Comparison of ENCODE assay signal across 8 cellular contexts in the genomic region with DNA sequence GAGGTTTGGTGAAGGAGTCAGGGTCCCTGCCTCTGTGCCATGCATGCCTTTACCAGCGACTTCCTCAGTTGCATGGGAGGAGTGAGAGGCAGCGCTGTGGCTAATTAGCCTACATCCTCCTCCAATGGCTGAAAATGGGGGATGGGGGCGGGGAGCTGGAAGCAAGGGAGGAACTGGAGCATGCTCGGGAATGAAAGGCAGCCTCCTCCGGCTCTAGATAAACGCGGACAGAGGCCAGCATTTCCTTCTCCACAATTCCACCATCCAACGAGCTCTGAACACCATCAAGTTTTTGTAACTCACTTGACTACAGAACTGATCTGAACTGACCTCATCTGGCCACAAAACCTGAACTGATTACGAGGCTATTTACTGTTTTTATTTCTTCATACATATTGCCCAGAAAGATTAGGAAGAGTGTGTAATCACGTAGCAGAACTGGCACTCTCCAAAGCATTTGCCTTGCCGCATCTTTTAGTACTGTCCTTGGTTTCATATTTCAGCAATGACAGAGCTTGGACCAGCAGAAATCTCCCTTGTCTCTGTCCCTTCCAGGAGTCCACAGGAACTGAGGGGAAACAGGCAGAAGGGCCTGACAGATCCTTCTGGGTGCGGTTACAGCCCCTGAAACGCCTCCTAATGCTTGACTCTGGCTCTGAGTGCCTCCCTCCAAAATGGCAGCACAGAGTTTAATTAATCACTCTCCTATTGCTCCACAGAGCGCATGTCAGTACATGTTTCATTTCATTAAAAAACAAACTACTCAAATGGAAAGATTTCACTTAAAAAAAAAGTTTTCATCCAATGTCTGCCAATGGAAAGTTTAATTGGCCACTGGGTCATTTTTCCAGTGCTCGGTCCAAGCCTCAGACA. TPM values are rescaled to one million over a fixed set of nuclear protein-coding genes. Genes with fewer than 3 reads are reported as not detected.
DNase-seq lines count a peak whose midpoint lies in the region; ATAC-seq and TF ChIP-seq lines count a peak whose summit lies in the region.

No MANE protein-coding gene starts in this region.

- H3K9me3 Mint-ChIP-seq in activated T-helper 17 cell treated with anti-CD3 and anti-CD28 coated beads, Interleukin-2, amount 50 U/mL, for 72 hours, result no peaks in the 10 kb centered on the region

- peaks cover 94% of the 10 kb centered on the region for H3K36me3 Mint-ChIP-seq in activated T-helper 17 cell treated with anti-CD3 and anti-CD28 coated beads, Interleukin-2, amount 50 U/mL, for 72 hours (ENCODE audit: low read depth)

- no peak for TF ChIP-seq CTCF in cardiac muscle cell (IDR thresholded peaks at IDR 0.05; ENCODE audit: low read depth, low read length)
- TF ChIP-seq CTCF in parathyroid adenoma (IDR thresholded peaks at IDR 0.05), result no peak

- H3K9ac ChIP-seq in parathyroid adenoma, result no peak overlapping the region

- H3K27me3 Mint-ChIP-seq in activated T-helper 17 cell treated with anti-CD3 and anti-CD28 coated beads, Interleukin-2, amount 50 U/mL, for 72 hours, result no peaks in the 10 kb centered on the region

- H3K4me1 ChIP-seq in cardiac muscle cell (ENCODE audit: low read depth) (peaks cover 30% of the 10 kb centered on the region), parathyroid adenoma (peaks cover 39% of the 10 kb centered on the region)

- ATAC-seq in activated T-helper 17 cell treated with anti-CD3 and anti-CD28 coated beads, Interleukin-2, amount 50 U/mL, for 72 hours (replicated peaks), result no peak
- ATAC-seq in GM19328 (IDR thresholded peaks at IDR 0.05; ENCODE audit: unreplicated experiment) (no peak), GM21360 (IDR thresholded peaks at IDR 0.05; ENCODE audit: unreplicated experiment) (no peak), HG02981 (IDR thresholded peaks at IDR 0.05; ENCODE audit: unreplicated experiment) (no peak)

- peak overlapping the region; percentile 68 for H3K27ac Mint-ChIP-seq in activated T-helper 17 cell treated with anti-CD3 and anti-CD28 coated beads, Interleukin-2, amount 50 U/mL, for 72 hours

- H3K4me3 Mint-ChIP-seq in activated T-helper 17 cell treated with anti-CD3 and anti-CD28 coated beads, Interleukin-2, amount 50 U/mL, for 72 hours, result no peak overlapping the region

- H3K4me1 Mint-ChIP-seq in activated T-helper 17 cell treated with anti-CD3 and anti-CD28 coated beads, Interleukin-2, amount 50 U/mL, for 72 hours, result no peaks in the 10 kb centered on the region

- H3K9me3 ChIP-seq in cardiac muscle cell (ENCODE audit: low read depth) (no peaks in the 10 kb centered on the region), parathyroid adenoma (ENCODE audit: control insufficient read depth, low read length) (no peaks in the 10 kb centered on the region)

- H3K27me3 ChIP-seq in cardiac muscle cell (no peaks in the 10 kb centered on the region), parathyroid adenoma (ENCODE audit: control insufficient read depth, insufficient read depth, low read length) (no peaks in the 10 kb centered on the region)

- no peaks in the 10 kb centered on the region for H3K36me3 ChIP-seq in cardiac muscle cell
- H3K36me3 ChIP-seq in parathyroid adenoma (ENCODE audit: control insufficient read depth, insufficient read depth, low read length), result no peaks in the 10 kb centered on the region

- H3K27ac ChIP-seq in cardiac muscle cell (peak overlapping the region; percentile 36), parathyroid adenoma (peak overlapping the region; percentile 83)

- H3K79me2 ChIP-seq in parathyroid adenoma, result no peaks in the 10 kb centered on the region

- H3K4me2 ChIP-seq in parathyroid adenoma (ENCODE audit: low read length), result no peak overlapping the region

- H3K4me3 ChIP-seq in cardiac muscle cell, result no peak overlapping the region
- no peak overlapping the region for H3K4me3 ChIP-seq in parathyroid adenoma (ENCODE audit: low read depth, low read length)

- DNase-seq in EL (peak; percentile 71), cardiac muscle cell (ENCODE audit: low read depth in 1 of 2, low spot score in 1 of 2) (peak; percentile 79 to 89), AG08396 (ENCODE audit: low spot score) (no peak)

- H2AFZ ChIP-seq in parathyroid adenoma, result peak overlapping the region; percentile 57

RNA-seq across cellular contexts. Expression of a gene that starts 58.2 kb away (rescaled TPM):
- 10 to 100 TPM; 36.5 to 63.6 TPM for total RNA-seq in activated T-helper 17 cell treated with anti-CD3 and anti-CD28 coated beads, Interleukin-2, amount 50 U/mL, for 72 hours
- total RNA-seq in cardiac muscle cell, result 19.0 and 28.9 TPM in 2 replicates
- polyA plus RNA-seq in cardiac muscle cell, result 15.2 and 20.8 TPM in 2 replicates
